In the genomic region with DNA sequence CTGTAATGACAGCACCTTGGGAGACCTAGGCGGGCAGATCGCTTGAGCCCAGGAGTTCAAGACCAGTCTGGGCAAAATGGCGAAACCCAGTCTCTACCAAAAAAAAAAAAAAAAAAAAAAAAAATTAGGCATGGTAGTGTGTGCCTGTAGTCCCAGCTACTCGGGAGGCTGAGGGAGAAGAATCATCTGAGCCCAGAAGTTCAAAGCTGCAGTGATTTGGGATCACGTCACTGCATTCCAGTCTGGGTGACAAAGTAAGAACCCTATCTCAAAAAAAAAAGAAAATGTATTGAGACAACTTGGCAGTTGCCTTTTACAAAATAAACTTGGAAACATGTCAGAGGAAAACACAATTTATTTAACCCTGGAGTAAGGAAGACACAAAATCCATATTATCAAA, we compare ENCODE assay signal across 28 cellular contexts.
"Had no signal": no experiment of that assay in that cellular context is flagged by ENCODE, and none has a peak within 500 bp of the region (broad histone marks: within the 10 kb centered on the region; RNA-seq: fewer than 3 reads in every experiment).

No MANE protein-coding gene starts in this region.

- H3K27ac Mint-ChIP-seq: activated B cell treated with CpG ODN at 0.5 μM for 24 hours; activated CD4-positive, alpha-beta T cell treated with anti-CD3 and anti-CD28 coated beads, Interleukin-2, amount 10 ng/mL, durations not matched to agents 24 days and 14 days; activated naive CD8-positive, alpha-beta T cell treated with anti-CD3 and anti-CD28 coated beads, Interleukin-2, amount 50 U/mL, for 24 hours; activated T-helper 1 cell treated with anti-CD3 and anti-CD28 coated beads, Interleukin-12 subunit alpha, Interleukin-12 subunit beta, Interleukin-2, Interleukin-4 antibody, amounts not matched to agents 30 ng/mL and 10 ng/mL and 1 ng/mL, durations not matched to agents 14 hours and 24 hours and 36 hours had no signal

- DNase-seq: activated B cell treated with CpG ODN at 0.5 μM for 24 hours; activated CD4-positive, alpha-beta T cell treated with anti-CD3 and anti-CD28 coated beads for 1 hour; activated CD4-positive, alpha-beta T cell treated with anti-CD3 and anti-CD28 coated beads, Interleukin-2, amount 10 ng/mL, durations not matched to agents 24 days and 14 days; activated CD4-positive, alpha-beta T cell treated with anti-CD3 and anti-CD28 coated beads, Interleukin-2, amount 50 U/mL, for 48 hours; activated CD8-positive, alpha-beta memory T cell treated with anti-CD3 and anti-CD28 coated beads for 24 hours; activated effector memory CD4-positive, alpha-beta T cell treated with Interleukin-2 at 50 U/mL for 16 hours; activated naive CD4-positive, alpha-beta T cell treated with Interleukin-2 at 50 U/mL for 16 hours; activated naive CD8-positive, alpha-beta T cell treated with anti-CD3 and anti-CD28 coated beads, Interleukin-2, amount 50 U/mL, for 24 hours; amniotic stem cell; brain microvascular endothelial cell; KG1; NCI-H1092; NCI-H1417 treated with DMSO at 0.1 percent for 48 hours; NCI-H1694; NCI-H2029; NCI-H2107; NCI-H2171 treated with DMSO at 0.1 percent for 48 hours; NCI-H226; NCI-H526; NCI-H774; Right ventricle myocardium superior; SW 1271 had no signal

- H3K4me3 Mint-ChIP-seq: activated B cell treated with CpG ODN at 0.5 μM for 24 hours; activated CD4-positive, alpha-beta T cell treated with anti-CD3 and anti-CD28 coated beads, Interleukin-2, amount 10 ng/mL, durations not matched to agents 24 days and 14 days; activated naive CD8-positive, alpha-beta T cell treated with anti-CD3 and anti-CD28 coated beads, Interleukin-2, amount 50 U/mL, for 24 hours; activated T-helper 1 cell treated with anti-CD3 and anti-CD28 coated beads, Interleukin-12 subunit alpha, Interleukin-12 subunit beta, Interleukin-2, Interleukin-4 antibody, amounts not matched to agents 30 ng/mL and 10 ng/mL and 1 ng/mL, durations not matched to agents 14 hours and 24 hours and 36 hours; IgD-negative memory B cell had no signal

- H3K9me3 ChIP-seq: SJSA1 had no signal

- H3K27me3 Mint-ChIP-seq: activated B cell treated with CpG ODN at 0.5 μM for 24 hours; activated CD4-positive, alpha-beta T cell treated with anti-CD3 and anti-CD28 coated beads, Interleukin-2, amount 10 ng/mL, durations not matched to agents 24 days and 14 days; activated naive CD8-positive, alpha-beta T cell treated with anti-CD3 and anti-CD28 coated beads, Interleukin-2, amount 50 U/mL, for 24 hours; IgD-negative memory B cell had no signal

- H3K27ac ChIP-seq: brain microvascular endothelial cell, cardiac muscle cell, SJSA1 had no signal

- H3K4me3 ChIP-seq: cardiac muscle cell, SJSA1 had no signal

- H3K27me3 ChIP-seq: brain microvascular endothelial cell, cardiac muscle cell, SJSA1 had no signal

- H3K4me1 ChIP-seq: SJSA1 had no signal

- ATAC-seq: activated naive CD4-positive, alpha-beta T cell treated with anti-CD3 and anti-CD28 coated beads, Interleukin-2, amount 50 U/mL, for 72 hours; activated naive CD8-positive, alpha-beta T cell treated with anti-CD3 and anti-CD28 coated beads, Interleukin-2, amount 50 U/mL, for 24 hours; SK-N-SH treated with all-trans-retinoic acid at 6 μM for 48 hours had no signal

- H3K9me3 Mint-ChIP-seq: activated B cell treated with CpG ODN at 0.5 μM for 24 hours; activated CD4-positive, alpha-beta T cell treated with anti-CD3 and anti-CD28 coated beads, Interleukin-2, amount 10 ng/mL, durations not matched to agents 24 days and 14 days; activated naive CD4-positive, alpha-beta T cell treated with anti-CD3 and anti-CD28 coated beads, Interleukin-2, amount 50 U/mL, for 72 hours; activated naive CD8-positive, alpha-beta T cell treated with anti-CD3 and anti-CD28 coated beads, Interleukin-2, amount 50 U/mL, for 24 hours; activated T-helper 1 cell treated with anti-CD3 and anti-CD28 coated beads, Interleukin-12 subunit alpha, Interleukin-12 subunit beta, Interleukin-2, Interleukin-4 antibody, amounts not matched to agents 30 ng/mL and 10 ng/mL and 1 ng/mL, durations not matched to agents 14 hours and 24 hours and 36 hours; IgD-negative memory B cell had no signal
